ENCODE assay signal across 9 cellular contexts in the genomic region with DNA sequence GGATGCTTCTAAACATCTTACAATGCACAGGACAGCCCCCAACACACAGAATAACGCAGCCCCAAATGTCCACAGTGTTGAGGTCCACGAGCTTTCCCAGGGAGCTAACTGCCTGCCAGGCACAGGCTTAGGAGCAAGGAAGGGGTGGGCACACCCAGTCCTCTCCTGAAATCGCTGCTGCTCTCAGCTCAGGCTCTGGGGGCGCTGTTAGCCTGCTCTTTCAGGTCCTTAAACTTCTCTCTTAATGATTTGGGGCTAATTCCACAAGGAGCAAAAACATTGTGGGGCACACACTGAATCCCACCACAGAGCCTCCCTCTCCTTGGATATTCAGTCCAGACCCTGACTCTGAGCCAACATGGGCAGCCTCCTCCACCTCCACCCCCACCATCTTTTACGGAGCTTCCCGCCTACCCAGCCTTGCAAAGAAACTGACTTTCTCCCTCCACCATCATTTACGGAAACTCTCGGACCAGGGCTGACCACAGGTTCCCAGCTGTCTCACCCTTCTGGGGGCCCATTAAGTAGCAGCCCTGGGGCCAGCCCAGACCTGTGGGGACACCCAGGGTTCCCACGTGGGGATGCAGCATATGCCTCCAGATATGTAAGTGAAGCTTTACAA. TPM values are rescaled to one million over a fixed set of nuclear protein-coding genes. Genes with fewer than 3 reads are reported as not detected.
DNase-seq lines count a peak whose midpoint lies in the region; ATAC-seq and TF ChIP-seq lines count a peak whose summit lies in the region.
"Had no signal": no experiment of that assay in that cellular context is flagged by ENCODE, and none has a peak within 500 bp of the region (broad histone marks: within the 10 kb centered on the region; RNA-seq: fewer than 3 reads in every experiment).

No MANE protein-coding gene starts in this region.

- H3K4me1 ChIP-seq in right cardiac atrium (ENCODE audit: control insufficient read depth, insufficient read depth, low read length) = no peaks in the 10 kb centered on the region

- H3K27me3 Mint-ChIP-seq in activated CD8-positive, alpha-beta T cell treated with anti-CD3 and anti-CD28 coated beads for 36 hours = peaks cover 24% of the 10 kb centered on the region

- CTCF ChIA-PET in activated CD8-positive, alpha-beta T cell treated with anti-CD3 and anti-CD28 coated beads for 36 hours (lab: Charles Lee) = interaction anchor here (0.6 to 2.9 kb wide), 29 partner anchors 9 to 225 kb away, joined by 3 to 14 read pairs (median 4); partner anchors contain the start of genes BTBD17, CD300C and RAB37

- POLR2A ChIA-PET in activated CD8-positive, alpha-beta T cell treated with anti-CD3 and anti-CD28 coated beads for 36 hours (lab: Charles Lee) = no interaction called here

- H3K9me3 ChIP-seq in right cardiac atrium (ENCODE audit: control insufficient read depth, low read length) = no peaks in the 10 kb centered on the region

- H3K27me3 ChIP-seq in right cardiac atrium (ENCODE audit: control insufficient read depth, insufficient read depth) = no peaks in the 10 kb centered on the region

- DNase-seq in NOMO-1 treated with DMSO at 0.1 percent for 48 hours (lab: John Stamatoyannopoulos, UW; ENCODE audit: unreplicated experiment) = peak; percentile 21
- no peak for DNase-seq in NOMO-1 treated with dmso at 0.1 percent for 144 hours (lab: John Stamatoyannopoulos, UW; ENCODE audit: unreplicated experiment)
- peak; percentile 46 for DNase-seq in M059J (ENCODE audit: low read depth)
- DNase-seq in activated CD8-positive, alpha-beta T cell treated with anti-CD3 and anti-CD28 coated beads for 36 hours = peak; percentile 62
- peak in 2 of 3 donors; percentile 38 to 73 for DNase-seq in right cardiac atrium
- peak in 2 of 3 donors; percentile 17 for DNase-seq in stimulated activated CD4-positive, alpha-beta T cell treated with anti-CD3 and anti-CD28 coated beads, TNF-alpha, amount 100 ng/mL, for 48 hours (ENCODE audit: low read depth in 3 of 3)

- H3K36me3 Mint-ChIP-seq in activated CD8-positive, alpha-beta T cell treated with anti-CD3 and anti-CD28 coated beads for 36 hours (ENCODE audit: low read depth) = no peaks in the 10 kb centered on the region

- WGBS in right cardiac atrium = 35% methylated on average over 9 of the region's 9 CpGs

- H3K4me3 ChIP-seq in right cardiac atrium (ENCODE audit: low read length) = no peak overlapping the region
- H3K4me3 ChIP-seq: skin epidermis had no signal

- ATAC-seq in activated CD8-positive, alpha-beta T cell treated with anti-CD3 and anti-CD28 coated beads for 36 hours = no peak
- ATAC-seq in right cardiac atrium = peak in 1 of 2 donors; percentile 26
- ATAC-seq in GM18867 (IDR thresholded peaks at IDR 0.05; ENCODE audit: unreplicated experiment) = no peak
- no peak for ATAC-seq in GM19328 (IDR thresholded peaks at IDR 0.05; ENCODE audit: unreplicated experiment)

- H3K4me1 Mint-ChIP-seq in activated CD8-positive, alpha-beta T cell treated with anti-CD3 and anti-CD28 coated beads for 36 hours (ENCODE audit: low read depth) = peaks cover 8% of the 10 kb centered on the region

- H3K27ac Mint-ChIP-seq in activated CD8-positive, alpha-beta T cell treated with anti-CD3 and anti-CD28 coated beads for 36 hours = no peak overlapping the region

- no peaks in the 10 kb centered on the region for H3K9me3 Mint-ChIP-seq in activated CD8-positive, alpha-beta T cell treated with anti-CD3 and anti-CD28 coated beads for 36 hours

- TF ChIP-seq CTCF in activated CD8-positive, alpha-beta T cell treated with anti-CD3 and anti-CD28 coated beads for 36 hours (IDR thresholded peaks at IDR 0.05) = peak; percentile 65

- H3K27ac ChIP-seq in right cardiac atrium (ENCODE audit: low read length) = no peak overlapping the region
- H3K27ac ChIP-seq: skin epidermis had no signal

- intact Hi-C loops in activated CD8-positive, alpha-beta T cell treated with anti-CD3 and anti-CD28 coated beads for 36 hours (cut with micrococcal nuclease) = no loop called here
- intact Hi-C loops in right cardiac atrium (cut with DNase I) = no loop called here

- no peak overlapping the region for H3K4me3 Mint-ChIP-seq in activated CD8-positive, alpha-beta T cell treated with anti-CD3 and anti-CD28 coated beads for 36 hours

RNA-seq across cellular contexts. Expression of gene CD300H, which starts 1.1 kb away (rescaled TPM):
- total RNA-seq in M059J (2014; rRNA removed; shearing (Covaris generic)) = not detected in 2 replicates
- total RNA-seq in activated CD8-positive, alpha-beta T cell treated with anti-CD3 and anti-CD28 coated beads for 36 hours = not detected
- total RNA-seq in right cardiac atrium = not detected
- not detected for polyA plus RNA-seq in right cardiac atrium

RNA-seq across cellular contexts. Expression of gene CD300C, which starts 20.3 kb away (rescaled TPM):
- 0.84 TPM in 1 of 2 replicates, not detected in the other for total RNA-seq in M059J (2014; rRNA removed; shearing (Covaris generic))
- not detected for total RNA-seq in activated CD8-positive, alpha-beta T cell treated with anti-CD3 and anti-CD28 coated beads for 36 hours
- total RNA-seq in right cardiac atrium = 1 to 10 TPM in 3 of 4 donors, under 1 TPM in 1; 0.62 to 2.1 (median 1.5) TPM
- 0.11 TPM for polyA plus RNA-seq in right cardiac atrium

RNA-seq across cellular contexts. Expression of gene CD300LD, which starts 25.8 kb away (rescaled TPM):
- total RNA-seq in M059J (2014; rRNA removed; shearing (Covaris generic)) = not detected in 2 replicates
- total RNA-seq in activated CD8-positive, alpha-beta T cell treated with anti-CD3 and anti-CD28 coated beads for 36 hours = not detected
- not detected for total RNA-seq in right cardiac atrium
- not detected for polyA plus RNA-seq in right cardiac atrium

RNA-seq across cellular contexts. Expression of gene CD300LB, which starts 35.0 kb away (rescaled TPM):
- total RNA-seq in M059J (2014; rRNA removed; shearing (Covaris generic)) = not detected in 2 replicates
- not detected for total RNA-seq in activated CD8-positive, alpha-beta T cell treated with anti-CD3 and anti-CD28 coated beads for 36 hours
- under 1 TPM in 1 of 4 donors, not detected in 3; 0.09 TPM for total RNA-seq in right cardiac atrium
- polyA plus RNA-seq in right cardiac atrium = 0.09 TPM

RNA-seq across cellular contexts. Expression of gene CD300E, which starts 57.3 kb away (rescaled TPM):
- total RNA-seq in M059J (2014; rRNA removed; shearing (Covaris generic)) = not detected in 2 replicates
- total RNA-seq in activated CD8-positive, alpha-beta T cell treated with anti-CD3 and anti-CD28 coated beads for 36 hours = not detected
- under 1 TPM; 0.38 to 0.94 (median 0.67) TPM for total RNA-seq in right cardiac atrium
- 0.45 TPM for polyA plus RNA-seq in right cardiac atrium
